ENCODE assay signal across 1 cellular context in genomic region chr9:116280529-116280928, GRCh38.
TF ChIP-seq lines count a peak whose summit lies in the region.

No MANE protein-coding gene starts in this region.

TF ChIP-seq in H1, 55 proteins besides CTCF, POLR2A, EP300 and RAD21:
- TF ChIP-seq SUZ12 (IDR thresholded peaks at IDR 0.05; ENCODE audit: low read length) (no peak), ZNF274 (IDR thresholded peaks at IDR 0.05; ENCODE audit: borderline replicate concordance, extremely low read depth, low read length) (no peak), BCL11A (IDR thresholded peaks at IDR 0.05; ENCODE audit: low read depth in 2 of 2, low read length in 2 of 2) (no peak), TAF1 (IDR thresholded peaks at IDR 0.05; ENCODE audit: low read depth, low read length) (no peak), SP4 (IDR thresholded peaks at IDR 0.05; ENCODE audit: low read length) (no peak), USF2 (IDR thresholded peaks at IDR 0.05; ENCODE audit: low read length) (no peak), BACH1 (IDR thresholded peaks at IDR 0.05; ENCODE audit: low read length) (no peak), CHD1 (IDR thresholded peaks at IDR 0.05; ENCODE audit: low read depth, low read length) (no peak), GABPA (IDR thresholded peaks at IDR 0.05; ENCODE audit: borderline replicate concordance, insufficient read depth, low read length) (no peak), CBX5 (IDR thresholded peaks at IDR 0.05; ENCODE audit: low read depth, low read length) (no peak), CEBPB (IDR thresholded peaks at IDR 0.05; ENCODE audit: low read depth, low read length) (no peak), POLR2AphosphoS5 (IDR thresholded peaks at IDR 0.05; ENCODE audit: low read depth, low read length) (no peak), ATF3 (IDR thresholded peaks at IDR 0.05; ENCODE audit: insufficient read depth, low read depth, low read length) (no peak), CTBP2 (IDR thresholded peaks at IDR 0.05; ENCODE audit: borderline replicate concordance, insufficient read depth, insufficient read length, low read length) (no peak), JUN (IDR thresholded peaks at IDR 0.05; ENCODE audit: low read depth, low read length) (no peak), CHD2 (IDR thresholded peaks at IDR 0.05; ENCODE audit: low read length) (no peak), FOSL1 (IDR thresholded peaks at IDR 0.05; ENCODE audit: insufficient read depth, low read depth, low read length) (no peak), KDM5A (IDR thresholded peaks at IDR 0.05; ENCODE audit: low read length) (no peak)
